Comparison of ENCODE assay signal across 8 cellular contexts in the genomic region with DNA sequence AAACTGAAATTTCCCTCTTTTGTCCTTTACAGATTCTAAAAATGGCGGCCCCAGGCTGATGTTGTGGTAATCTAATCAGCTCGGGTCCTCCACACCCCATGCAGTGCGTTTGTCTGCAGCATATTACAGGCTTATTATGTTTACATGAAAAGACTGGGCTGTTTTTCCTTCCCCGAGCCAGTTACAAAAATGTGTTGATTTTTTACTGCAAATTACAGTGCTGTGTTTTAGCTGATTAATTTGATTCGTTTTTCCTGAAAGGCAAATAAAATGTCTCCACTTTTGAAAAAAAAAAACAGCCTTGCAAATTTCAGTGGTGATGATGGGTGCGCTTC. TPM values are rescaled to one million over a fixed set of nuclear protein-coding genes. Genes with fewer than 3 reads are reported as not detected.
A peak's percentile ranks its signal among the peaks of the same experiment; 100 is the strongest.
DNase-seq lines count a peak whose midpoint lies in the region; ATAC-seq and TF ChIP-seq lines count a peak whose summit lies in the region.

No MANE protein-coding gene starts in this region.

- H3K4me2 ChIP-seq in smooth muscle cell, result peak overlapping the region; percentile 97

- WGBS in smooth muscle cell (ENCODE audit: low lambda C conversion rate), result 3% methylated on average over 6 of the region's 6 CpGs

- H3K9ac ChIP-seq in iPS-20b (ENCODE audit: low read depth, low read length) (peak overlapping the region; percentile 100), smooth muscle cell (ENCODE audit: low read depth) (peak overlapping the region; percentile 100)

- no peaks in the 10 kb centered on the region for H3K9me3 ChIP-seq in ascending aorta
- no peaks in the 10 kb centered on the region for H3K9me3 ChIP-seq in iPS-20b (ENCODE audit: insufficient read depth, low read depth, low read length)
- H3K9me3 ChIP-seq in smooth muscle cell (replicated peaks; ENCODE audit: low read depth), result no peaks in the 10 kb centered on the region

- TF ChIP-seq CTCF in ascending aorta (IDR thresholded peaks at IDR 0.05) (no peak), smooth muscle cell (IDR thresholded peaks at IDR 0.05; ENCODE audit: borderline replicate concordance, insufficient read depth, poor library complexity, severe bottlenecking) (no peak)

- peaks cover 53% of the 10 kb centered on the region for H4K20me1 ChIP-seq in smooth muscle cell (ENCODE audit: low read depth)

- intact Hi-C loops in Right ventricle myocardium superior (cut with DNase I), result loop anchor here (2.0 to 10.0 kb wide), 2 partner anchors 33 to 71 kb away; no protein-coding TSS in a partner anchor
- intact Hi-C loops in cardiac septum (cut with DNase I), result loop anchor here (10.0 kb wide), 1 partner anchor 229 kb away; no protein-coding TSS in a partner anchor
- intact Hi-C loops in ascending aorta (cut with DNase I), result loop anchor here (5.0 kb wide), 1 partner anchor 93 kb away; no protein-coding TSS in a partner anchor

- peak overlapping the region; percentile 33 for H2AFZ ChIP-seq in smooth muscle cell (ENCODE audit: low read depth)

- peaks cover 0 to 11% of the 10 kb centered on the region in 2 donors for H3K4me1 ChIP-seq in ascending aorta
- peaks cover 11% of the 10 kb centered on the region; the same call in 1 of the 2 replicates for H3K4me1 ChIP-seq in iPS-20b (ENCODE audit: insufficient read depth, low read length)
- H3K4me1 ChIP-seq in smooth muscle cell (ENCODE audit: low read depth), result peaks cover 39% of the 10 kb centered on the region

- H3K27me3 ChIP-seq in ascending aorta (no peaks in the 10 kb centered on the region), iPS-20b (ENCODE audit: insufficient read depth, low read length) (no peaks in the 10 kb centered on the region), smooth muscle cell (ENCODE audit: low read depth) (no peaks in the 10 kb centered on the region)

- no peak for ATAC-seq in Right ventricle myocardium superior (ENCODE audit: poor library complexity)
- ATAC-seq in HG03045 (IDR thresholded peaks at IDR 0.05; ENCODE audit: unreplicated experiment), result no peak

- peak overlapping the region; percentile 83 to 98 for H3K4me3 ChIP-seq in ascending aorta
- peak overlapping the region; percentile 90 for H3K4me3 ChIP-seq in iPS-20b (ENCODE audit: low read length)
- H3K4me3 ChIP-seq in smooth muscle cell, result peak overlapping the region; percentile 98

- H3K79me2 ChIP-seq in smooth muscle cell (ENCODE audit: low read depth), result peaks cover 66% of the 10 kb centered on the region

- peaks cover 9% of the 10 kb centered on the region for H3F3A ChIP-seq in smooth muscle cell (ENCODE audit: low read depth)

- H3K27ac ChIP-seq in ascending aorta (peak overlapping the region; percentile 97 to 100), iPS-20b (ENCODE audit: low read length) (peak overlapping the region; percentile 67), smooth muscle cell (ENCODE audit: low read depth) (peak overlapping the region; percentile 100)

- DNase-seq in Right ventricle myocardium superior (peak; percentile 43), cardiac septum (ENCODE audit: low spot score) (no peak), NCI-H2171 treated with DMSO at 0.1 percent for 48 hours (lab: John Stamatoyannopoulos, UW) (peak; percentile 56), ascending aorta (ENCODE audit: low spot score in 2 of 2) (no peak), smooth muscle cell (lab: John Stamatoyannopoulos, UW; ENCODE audit: unreplicated experiment) (no peak), NOMO-1 treated with dmso at 0.1 percent for 144 hours (lab: John Stamatoyannopoulos, UW; ENCODE audit: unreplicated experiment) (no peak)

- H3K36me3 ChIP-seq in ascending aorta (no peaks in the 10 kb centered on the region), iPS-20b (ENCODE audit: insufficient read depth, low read depth, low read length) (peaks cover 5% of the 10 kb centered on the region; the same call in 1 of the 2 replicates), smooth muscle cell (ENCODE audit: low read depth) (no peaks in the 10 kb centered on the region)

RNA-seq across cellular contexts. Expression of a gene that starts 1.6 kb away (rescaled TPM):
- 35.1 TPM for total RNA-seq in Right ventricle myocardium superior
- 65.7 TPM for total RNA-seq in cardiac septum
- total RNA-seq in ascending aorta, result 43.0 TPM
- total RNA-seq in smooth muscle cell, result 64.4 and 77.3 TPM in 2 replicates
- polyA plus RNA-seq in smooth muscle cell, result 88.1 and 106 TPM in 2 replicates

Comparison
In these comparisons a context has a peak if more than half of its experiments do, and no peak if none do; other contexts are left out.
1. DNase-seq: peak in Right ventricle myocardium superior (single experiment) and NCI-H2171 treated with DMSO at 0.1 percent for 48 hours (single experiment); none in cardiac septum (single experiment), ascending aorta (0 of 2), smooth muscle cell (single experiment) and NOMO-1 treated with dmso at 0.1 percent for 144 hours (single experiment).
2. Peak in every context shown above with its lines, with median percentiles within 50 percentile points of each other: H3K27ac ChIP-seq and H3K4me3 ChIP-seq.